In the genomic region with DNA sequence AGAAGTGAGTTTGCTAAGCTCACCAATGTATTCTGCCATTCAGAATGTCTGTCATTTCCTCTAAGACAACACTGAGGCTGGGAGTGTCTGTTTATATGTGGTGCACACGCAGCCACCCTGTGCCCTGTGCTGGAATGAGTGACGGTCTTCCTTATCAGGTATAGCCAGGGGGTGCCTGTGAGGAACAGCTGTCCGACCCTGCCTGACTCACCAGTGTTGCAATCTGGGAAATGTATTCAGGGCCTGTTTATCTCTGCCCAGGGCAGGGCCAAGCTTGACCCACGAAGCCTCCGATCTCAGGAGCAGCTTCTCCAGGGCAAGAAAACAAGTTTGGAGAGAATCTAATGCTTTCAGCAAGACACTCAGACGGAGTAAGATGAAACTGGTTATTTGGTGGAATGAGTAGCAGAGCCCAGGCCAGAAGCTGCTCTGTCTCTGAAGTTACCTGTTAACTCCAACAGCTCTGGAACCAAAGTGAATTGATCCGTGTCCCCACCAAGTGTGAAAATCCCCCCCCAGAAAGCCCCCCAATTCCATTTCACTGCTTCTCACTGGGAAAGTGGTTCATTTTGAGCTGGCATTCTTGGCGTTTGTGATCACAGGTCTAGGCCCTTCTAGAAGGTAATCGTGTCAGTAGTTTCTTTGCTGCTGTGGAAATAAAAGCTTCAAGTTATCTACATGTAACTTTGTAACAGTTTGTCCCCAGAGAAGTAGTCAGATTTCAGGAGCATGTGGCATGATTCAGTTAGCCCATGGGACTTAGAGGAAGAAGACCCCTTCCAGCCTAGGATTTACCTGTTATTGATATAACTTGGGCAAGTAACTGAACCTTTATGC, we compare ENCODE assay signal across 1 cellular context.
TF ChIP-seq lines count a peak whose summit lies in the region.

No MANE protein-coding gene starts in this region.

TF ChIP-seq in H1, 55 proteins besides CTCF, POLR2A, EP300 and RAD21 (continued from another document):
- no peak for TF ChIP-seq EGR1 (IDR thresholded peaks at IDR 0.05; ENCODE audit: borderline replicate concordance, low read depth, low read length)
- no peak for TF ChIP-seq SIN3A (conservative IDR thresholded peaks at IDR 0.05 in 1 of 2, IDR thresholded peaks at IDR 0.05 in 1 of 2; ENCODE audit: low read depth in 1 of 2, low read length in 2 of 2)
- TF ChIP-seq SP1 (IDR thresholded peaks at IDR 0.05; ENCODE audit: low read depth, low read length): no peak
- no peak for TF ChIP-seq YY1 (IDR thresholded peaks at IDR 0.05; ENCODE audit: low read depth, low read length)
- TF ChIP-seq CTBP2 (IDR thresholded peaks at IDR 0.05; ENCODE audit: borderline replicate concordance, insufficient read depth, insufficient read length, low read length): no peak
- no peak for TF ChIP-seq CHD2 (IDR thresholded peaks at IDR 0.05; ENCODE audit: low read length)
- TF ChIP-seq, protein P1, sequence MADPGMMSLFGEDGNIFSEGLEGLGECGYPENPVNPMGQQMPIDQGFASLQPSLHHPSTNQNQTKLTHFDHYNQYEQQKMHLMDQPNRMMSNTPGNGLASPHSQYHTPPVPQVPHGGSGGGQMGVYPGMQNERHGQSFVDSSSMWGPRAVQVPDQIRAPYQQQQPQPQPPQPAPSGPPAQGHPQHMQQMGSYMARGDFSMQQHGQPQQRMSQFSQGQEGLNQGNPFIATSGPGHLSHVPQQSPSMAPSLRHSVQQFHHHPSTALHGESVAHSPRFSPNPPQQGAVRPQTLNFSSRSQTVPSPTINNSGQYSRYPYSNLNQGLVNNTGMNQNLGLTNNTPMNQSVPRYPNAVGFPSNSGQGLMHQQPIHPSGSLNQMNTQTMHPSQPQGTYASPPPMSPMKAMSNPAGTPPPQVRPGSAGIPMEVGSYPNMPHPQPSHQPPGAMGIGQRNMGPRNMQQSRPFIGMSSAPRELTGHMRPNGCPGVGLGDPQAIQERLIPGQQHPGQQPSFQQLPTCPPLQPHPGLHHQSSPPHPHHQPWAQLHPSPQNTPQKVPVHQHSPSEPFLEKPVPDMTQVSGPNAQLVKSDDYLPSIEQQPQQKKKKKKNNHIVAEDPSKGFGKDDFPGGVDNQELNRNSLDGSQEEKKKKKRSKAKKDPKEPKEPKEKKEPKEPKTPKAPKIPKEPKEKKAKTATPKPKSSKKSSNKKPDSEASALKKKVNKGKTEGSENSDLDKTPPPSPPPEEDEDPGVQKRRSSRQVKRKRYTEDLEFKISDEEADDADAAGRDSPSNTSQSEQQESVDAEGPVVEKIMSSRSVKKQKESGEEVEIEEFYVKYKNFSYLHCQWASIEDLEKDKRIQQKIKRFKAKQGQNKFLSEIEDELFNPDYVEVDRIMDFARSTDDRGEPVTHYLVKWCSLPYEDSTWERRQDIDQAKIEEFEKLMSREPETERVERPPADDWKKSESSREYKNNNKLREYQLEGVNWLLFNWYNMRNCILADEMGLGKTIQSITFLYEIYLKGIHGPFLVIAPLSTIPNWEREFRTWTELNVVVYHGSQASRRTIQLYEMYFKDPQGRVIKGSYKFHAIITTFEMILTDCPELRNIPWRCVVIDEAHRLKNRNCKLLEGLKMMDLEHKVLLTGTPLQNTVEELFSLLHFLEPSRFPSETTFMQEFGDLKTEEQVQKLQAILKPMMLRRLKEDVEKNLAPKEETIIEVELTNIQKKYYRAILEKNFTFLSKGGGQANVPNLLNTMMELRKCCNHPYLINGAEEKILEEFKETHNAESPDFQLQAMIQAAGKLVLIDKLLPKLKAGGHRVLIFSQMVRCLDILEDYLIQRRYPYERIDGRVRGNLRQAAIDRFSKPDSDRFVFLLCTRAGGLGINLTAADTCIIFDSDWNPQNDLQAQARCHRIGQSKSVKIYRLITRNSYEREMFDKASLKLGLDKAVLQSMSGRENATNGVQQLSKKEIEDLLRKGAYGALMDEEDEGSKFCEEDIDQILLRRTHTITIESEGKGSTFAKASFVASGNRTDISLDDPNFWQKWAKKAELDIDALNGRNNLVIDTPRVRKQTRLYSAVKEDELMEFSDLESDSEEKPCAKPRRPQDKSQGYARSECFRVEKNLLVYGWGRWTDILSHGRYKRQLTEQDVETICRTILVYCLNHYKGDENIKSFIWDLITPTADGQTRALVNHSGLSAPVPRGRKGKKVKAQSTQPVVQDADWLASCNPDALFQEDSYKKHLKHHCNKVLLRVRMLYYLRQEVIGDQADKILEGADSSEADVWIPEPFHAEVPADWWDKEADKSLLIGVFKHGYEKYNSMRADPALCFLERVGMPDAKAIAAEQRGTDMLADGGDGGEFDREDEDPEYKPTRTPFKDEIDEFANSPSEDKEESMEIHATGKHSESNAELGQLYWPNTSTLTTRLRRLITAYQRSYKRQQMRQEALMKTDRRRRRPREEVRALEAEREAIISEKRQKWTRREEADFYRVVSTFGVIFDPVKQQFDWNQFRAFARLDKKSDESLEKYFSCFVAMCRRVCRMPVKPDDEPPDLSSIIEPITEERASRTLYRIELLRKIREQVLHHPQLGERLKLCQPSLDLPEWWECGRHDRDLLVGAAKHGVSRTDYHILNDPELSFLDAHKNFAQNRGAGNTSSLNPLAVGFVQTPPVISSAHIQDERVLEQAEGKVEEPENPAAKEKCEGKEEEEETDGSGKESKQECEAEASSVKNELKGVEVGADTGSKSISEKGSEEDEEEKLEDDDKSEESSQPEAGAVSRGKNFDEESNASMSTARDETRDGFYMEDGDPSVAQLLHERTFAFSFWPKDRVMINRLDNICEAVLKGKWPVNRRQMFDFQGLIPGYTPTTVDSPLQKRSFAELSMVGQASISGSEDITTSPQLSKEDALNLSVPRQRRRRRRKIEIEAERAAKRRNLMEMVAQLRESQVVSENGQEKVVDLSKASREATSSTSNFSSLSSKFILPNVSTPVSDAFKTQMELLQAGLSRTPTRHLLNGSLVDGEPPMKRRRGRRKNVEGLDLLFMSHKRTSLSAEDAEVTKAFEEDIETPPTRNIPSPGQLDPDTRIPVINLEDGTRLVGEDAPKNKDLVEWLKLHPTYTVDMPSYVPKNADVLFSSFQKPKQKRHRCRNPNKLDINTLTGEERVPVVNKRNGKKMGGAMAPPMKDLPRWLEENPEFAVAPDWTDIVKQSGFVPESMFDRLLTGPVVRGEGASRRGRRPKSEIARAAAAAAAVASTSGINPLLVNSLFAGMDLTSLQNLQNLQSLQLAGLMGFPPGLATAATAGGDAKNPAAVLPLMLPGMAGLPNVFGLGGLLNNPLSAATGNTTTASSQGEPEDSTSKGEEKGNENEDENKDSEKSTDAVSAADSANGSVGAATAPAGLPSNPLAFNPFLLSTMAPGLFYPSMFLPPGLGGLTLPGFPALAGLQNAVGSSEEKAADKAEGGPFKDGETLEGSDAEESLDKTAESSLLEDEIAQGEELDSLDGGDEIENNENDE (IDR thresholded peaks at IDR 0.05; ENCODE audit: insufficient replicate concordance, low read length): no peak
- no peak for TF ChIP-seq SIRT6 (IDR thresholded peaks at IDR 0.05; ENCODE audit: low read length)
- no peak for TF ChIP-seq TAF7 (optimal IDR thresholded peaks at IDR 0.05; ENCODE audit: borderline replicate concordance, low read depth, low read length)
- no peak for TF ChIP-seq RXRA (IDR thresholded peaks at IDR 0.05; ENCODE audit: insufficient read depth, low read depth, low read length)
- no peak for TF ChIP-seq PHF8 (conservative IDR thresholded peaks at IDR 0.05; ENCODE audit: low read depth, low read length)
